ENCODE assay signal across 15 cellular contexts in the genomic region with DNA sequence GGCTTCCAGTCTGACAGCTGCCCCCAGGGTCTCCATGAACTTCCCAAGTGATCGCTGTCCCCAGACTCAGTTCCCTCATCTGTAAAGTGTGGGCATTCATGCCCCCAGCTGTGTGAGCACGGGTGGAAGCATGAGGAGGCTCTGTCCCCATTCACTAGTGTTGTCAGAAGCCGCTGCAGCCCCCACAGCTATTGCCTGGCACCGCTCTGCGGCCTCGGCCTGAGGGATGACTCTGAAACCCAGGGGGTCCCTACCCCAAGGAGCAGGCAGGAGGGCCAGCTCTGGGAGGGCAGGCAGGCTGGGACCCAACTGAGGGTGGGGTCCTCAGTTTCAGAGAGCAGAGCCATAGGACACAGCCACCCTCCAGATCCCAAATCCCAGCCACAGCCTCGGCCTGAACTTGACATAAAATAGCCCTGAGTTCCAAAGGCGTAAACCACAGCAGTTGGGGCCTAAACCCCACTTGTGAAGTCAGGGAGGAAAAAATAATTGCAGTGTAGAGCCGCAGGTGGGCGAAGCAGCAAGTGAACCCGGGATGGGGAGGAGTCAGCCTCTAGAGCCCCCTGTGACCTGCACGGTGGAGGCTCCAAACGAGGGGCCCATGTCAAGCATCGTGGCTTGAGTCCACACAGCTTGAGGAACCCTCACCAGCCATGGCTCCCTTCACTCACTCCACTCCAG.
"Had no signal": no experiment of that assay in that cellular context is flagged by ENCODE, and none has a peak within 500 bp of the region (broad histone marks: within the 10 kb centered on the region; RNA-seq: fewer than 3 reads in every experiment).

No MANE protein-coding gene starts in this region.

- H3K27ac ChIP-seq: left ventricle myocardium inferior, upper lobe of right lung had no signal

- H3K4me1 ChIP-seq: left ventricle myocardium inferior, upper lobe of right lung had no signal

- H3K4me2 ChIP-seq: smooth muscle cell had no signal

- DNase-seq: activated CD4-positive, alpha-beta T cell treated with anti-CD3 and anti-CD28 coated beads for 36 hours; activated CD4-positive, alpha-beta T cell treated with anti-CD3 and anti-CD28 coated beads, Interleukin-2, amount 50 U/mL, for 4 hours; activated gamma-delta T cell treated with Interleukin-2 at 50 U/mL for 16 hours; activated T-cell treated with anti-CD3 and anti-CD28 coated beads, Interleukin-2, amount 50 U/mL, for 1 hour; caudate nucleus; kidney glomerular epithelial cell; left ventricle myocardium inferior; mammary epithelial cell; midbrain; stimulated activated CD4-positive, alpha-beta T cell treated with anti-CD3 and anti-CD28 coated beads, Interleukin-15, amount 100 ng/mL, for 24 hours; stimulated activated CD4-positive, alpha-beta T cell treated with anti-CD3 and anti-CD28 coated beads, Interleukin-2, amount 100 ng/mL, for 48 hours; stimulated activated naive CD4-positive, alpha-beta T cell; T1000; upper lobe of right lung had no signal

- H3K36me3 ChIP-seq: left ventricle myocardium inferior, upper lobe of right lung had no signal

- H3K9me3 ChIP-seq: left ventricle myocardium inferior, upper lobe of right lung had no signal

- H3K4me3 ChIP-seq: left ventricle myocardium inferior, smooth muscle cell, upper lobe of right lung had no signal
